8 cellular contexts compared by ENCODE assay signal in the genomic region with DNA sequence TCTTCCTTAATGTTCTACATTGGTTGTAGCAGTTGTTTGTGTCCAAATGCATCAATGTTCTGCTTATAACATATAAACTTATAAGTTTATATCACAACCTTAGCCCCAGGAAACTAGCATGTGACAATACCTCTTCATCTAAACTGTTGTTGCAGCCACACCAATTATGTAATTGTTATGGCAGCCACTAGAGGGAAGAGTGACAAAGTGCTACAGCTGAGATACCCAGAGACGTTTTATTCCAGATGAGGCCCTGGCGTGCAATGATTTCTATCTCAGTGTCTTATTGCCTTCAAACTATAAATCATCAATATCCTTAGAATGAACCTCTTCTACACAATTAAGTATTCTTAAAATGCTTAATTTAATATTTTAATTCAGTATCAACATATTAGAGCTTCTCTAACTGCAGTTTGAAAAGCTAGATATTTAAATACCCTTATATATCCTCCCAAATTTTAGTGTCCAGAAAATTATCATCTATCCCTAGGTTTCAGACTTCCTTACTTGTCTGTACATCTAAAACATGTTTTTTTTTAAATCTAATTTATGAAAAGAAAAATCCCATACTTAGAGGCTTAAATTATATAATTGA.
DNase-seq lines count a peak whose midpoint lies in the region; ATAC-seq and TF ChIP-seq lines count a peak whose summit lies in the region.

No MANE protein-coding gene starts in this region.

- peak; percentile 76 for TF ChIP-seq CTCF in epithelial cell of esophagus (IDR thresholded peaks at IDR 0.05; ENCODE audit: insufficient read depth, low read depth, low read length, missing control alignments)

- no peak overlapping the region for H3K4me3 ChIP-seq in epithelial cell of esophagus (ENCODE audit: low read length)

- peak; percentile 5 for DNase-seq in AG20443 (ENCODE audit: low spot score)
- peak; percentile 50 for DNase-seq in NCI-H82 treated with DMSO at 0.1 percent for 48 hours (lab: John Stamatoyannopoulos, UW; ENCODE audit: unreplicated experiment)
- DNase-seq in epithelial cell of esophagus (ENCODE audit: low read depth), result peak; percentile 62
- DNase-seq in renal cortical epithelial cell (ENCODE audit: low read depth), result peak; percentile 18
- no peak for DNase-seq in NCI-H524 treated with DMSO at 0.1 percent for 48 hours (lab: John Stamatoyannopoulos, UW)

- ATAC-seq in GM18858 (IDR thresholded peaks at IDR 0.05; ENCODE audit: unreplicated experiment) (peak; percentile 90), HG03103 (IDR thresholded peaks at IDR 0.05; ENCODE audit: low read depth, unreplicated experiment) (peak; percentile 78), HG03196 (IDR thresholded peaks at IDR 0.05; ENCODE audit: unreplicated experiment) (no peak)
